ENCODE assay signal across 8 cellular contexts in the genomic region with DNA sequence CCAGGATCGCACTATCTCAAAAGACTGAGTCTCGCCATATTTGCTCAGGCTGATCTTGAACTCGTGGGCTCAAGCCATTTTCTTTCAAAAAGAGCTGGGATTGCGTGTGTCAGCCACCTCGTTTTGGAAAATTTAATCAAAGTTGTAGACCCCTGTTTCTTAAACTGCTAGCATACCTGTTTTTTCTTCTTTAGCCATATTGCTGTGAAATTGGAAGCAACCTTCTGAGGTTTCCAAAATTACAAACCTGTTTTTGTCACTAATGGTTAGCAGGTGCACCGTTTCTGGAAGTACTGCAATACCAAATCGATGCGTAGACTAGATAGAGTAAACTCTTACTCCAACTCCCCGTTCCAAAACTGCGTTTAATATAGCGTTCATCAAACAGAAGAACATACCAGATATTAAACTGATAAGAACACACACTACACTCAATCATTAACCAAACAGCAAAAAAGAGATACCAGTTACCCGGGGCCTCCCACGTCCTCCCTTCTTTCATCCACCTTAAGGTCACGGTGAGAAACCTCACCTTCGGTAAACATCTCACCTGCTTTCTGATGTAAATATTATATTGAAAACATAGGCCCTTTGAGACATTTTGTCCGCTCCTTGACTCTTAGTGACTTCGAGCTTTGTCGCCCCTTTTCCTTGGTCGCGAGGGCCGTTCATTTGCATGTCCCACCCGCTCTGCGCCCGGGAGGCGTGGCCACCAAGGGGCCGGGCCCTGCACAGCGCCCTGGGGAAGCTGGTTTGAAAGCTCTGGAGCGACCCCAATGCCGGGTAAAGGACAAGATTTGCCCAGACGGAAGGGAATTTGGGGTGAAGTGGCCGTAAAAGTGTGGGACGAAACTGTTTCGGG. TPM values are rescaled to one million over a fixed set of nuclear protein-coding genes. Genes with fewer than 3 reads are reported as not detected.
DNase-seq lines count a peak whose midpoint lies in the region; ATAC-seq and TF ChIP-seq lines count a peak whose summit lies in the region.

A gene (minus strand): TSS at position 462 of the 862 bp plus-strand sequence.

- ATAC-seq in GM21447 (IDR thresholded peaks at IDR 0.05; ENCODE audit: unreplicated experiment) (peak; percentile 86), Panc1 (peak; percentile 95)
- peak; percentile 82 for ATAC-seq in activated T-helper 17 cell treated with anti-CD3 and anti-CD28 coated beads, Interleukin-2, amount 50 U/mL, for 72 hours (replicated peaks)

- H3K4me1 ChIP-seq in Panc1 (ENCODE audit: control insufficient read depth, insufficient read depth, low read length): peaks cover 6% of the 10 kb centered on the region; the same call in 1 of the 2 replicates

- H3K36me3 ChIP-seq in Panc1 (ENCODE audit: control insufficient read depth, insufficient read depth, low read length): no peaks in the 10 kb centered on the region

- POLR2A ChIA-PET in Panc1 (lab: Charles Lee): interaction anchor here (0.6 to 2.0 kb wide), 2 partner anchors 38 to 61 kb away, joined by 5 to 9 read pairs; no protein-coding TSS in a partner anchor

- H3K9me3 Mint-ChIP-seq in activated T-helper 17 cell treated with anti-CD3 and anti-CD28 coated beads, Interleukin-2, amount 50 U/mL, for 72 hours: no peaks in the 10 kb centered on the region
- H3K9me3 Mint-ChIP-seq in nephron progenitor cell: no peaks in the 10 kb centered on the region
- H3K9me3 Mint-ChIP-seq in stimulated activated naive CD8-positive, alpha-beta T cell treated with anti-CD3 and anti-CD28 coated beads, Interleukin-15, Interleukin-2, amounts not matched to agents 100 ng/mL and 50 ng/mL, for 24 hours: peaks cover 7% of the 10 kb centered on the region

- intact Hi-C loops in Panc1 (cut with micrococcal nuclease; ENCODE audit: unreplicated experiment): no loop called here

- peaks cover 8% of the 10 kb centered on the region for H3K4me1 Mint-ChIP-seq in activated T-helper 17 cell treated with anti-CD3 and anti-CD28 coated beads, Interleukin-2, amount 50 U/mL, for 72 hours
- peaks cover 25% of the 10 kb centered on the region for H3K4me1 Mint-ChIP-seq in nephron progenitor cell
- H3K4me1 Mint-ChIP-seq in stimulated activated naive CD8-positive, alpha-beta T cell treated with anti-CD3 and anti-CD28 coated beads, Interleukin-15, Interleukin-2, amounts not matched to agents 100 ng/mL and 50 ng/mL, for 24 hours (ENCODE audit: low read depth): peaks cover 26% of the 10 kb centered on the region

- peaks cover 9% of the 10 kb centered on the region for H3K36me3 Mint-ChIP-seq in activated T-helper 17 cell treated with anti-CD3 and anti-CD28 coated beads, Interleukin-2, amount 50 U/mL, for 72 hours (ENCODE audit: low read depth)
- H3K36me3 Mint-ChIP-seq in nephron progenitor cell (ENCODE audit: low read depth): no peaks in the 10 kb centered on the region
- H3K36me3 Mint-ChIP-seq in stimulated activated naive CD8-positive, alpha-beta T cell treated with anti-CD3 and anti-CD28 coated beads, Interleukin-15, Interleukin-2, amounts not matched to agents 100 ng/mL and 50 ng/mL, for 24 hours (ENCODE audit: low read depth): no peaks in the 10 kb centered on the region

- H3K27ac Mint-ChIP-seq in activated T-helper 17 cell treated with anti-CD3 and anti-CD28 coated beads, Interleukin-2, amount 50 U/mL, for 72 hours: peak within 1 kb of the TSS; percentile 100
- H3K27ac Mint-ChIP-seq in nephron progenitor cell: peak within 1 kb of the TSS; percentile 100
- H3K27ac Mint-ChIP-seq in stimulated activated naive CD8-positive, alpha-beta T cell treated with anti-CD3 and anti-CD28 coated beads, Interleukin-15, Interleukin-2, amounts not matched to agents 100 ng/mL and 50 ng/mL, for 24 hours: peak within 1 kb of the TSS; percentile 100

- H3K27me3 ChIP-seq in Panc1 (ENCODE audit: control insufficient read depth, insufficient read depth, low read length): no peaks in the 10 kb centered on the region

- H3K4me3 ChIP-seq in Panc1 (ENCODE audit: low read depth in 2 of 2, low read length in 2 of 2) (peak within 1 kb of the TSS; percentile 73 to 98), fibroblast of villous mesenchyme (ENCODE audit: low read depth, low read length) (peak within 1 kb of the TSS; percentile 72)

- BruUV-seq in Panc1 (replicated peaks; lab: Mats Ljungman, UMichigan): TSS peak; percentile 100

- TF ChIP-seq CTCF in Panc1 (IDR thresholded peaks at IDR 0.05) (no peak), fibroblast of villous mesenchyme (IDR thresholded peaks at IDR 0.05; ENCODE audit: insufficient read depth, low read depth, low read length) (no peak), nephron progenitor cell (IDR thresholded peaks at IDR 0.05) (no peak)

- in situ Hi-C loops in Caki2 (cut with HindIII; ENCODE audit: low pct_unique_long_range_greater_than_20kb, low sequenced_read_pairs) (no loop called here), Panc1 (cut with HindIII; ENCODE audit: low pct_unique_long_range_greater_than_20kb, low sequenced_read_pairs) (no loop called here)

- DNase-seq in Caki2 (ENCODE audit: low read depth) (peak; percentile 96), HuH-7 (ENCODE audit: low spot score) (peak; percentile 56), Panc1 (ENCODE audit: low read depth, low spot score) (peak; percentile 92), fibroblast of villous mesenchyme (ENCODE audit: low read depth) (peak; percentile 91), nephron progenitor cell (peak; percentile 82)

- H3K27me3 Mint-ChIP-seq in activated T-helper 17 cell treated with anti-CD3 and anti-CD28 coated beads, Interleukin-2, amount 50 U/mL, for 72 hours: no peaks in the 10 kb centered on the region
- H3K27me3 Mint-ChIP-seq in nephron progenitor cell (ENCODE audit: low read depth, poor library complexity): peaks cover 18% of the 10 kb centered on the region
- no peaks in the 10 kb centered on the region for H3K27me3 Mint-ChIP-seq in stimulated activated naive CD8-positive, alpha-beta T cell treated with anti-CD3 and anti-CD28 coated beads, Interleukin-15, Interleukin-2, amounts not matched to agents 100 ng/mL and 50 ng/mL, for 24 hours

- H3K9me3 ChIP-seq in Panc1 (ENCODE audit: control insufficient read depth, insufficient read depth, low read depth, low read length): no peaks in the 10 kb centered on the region

- peak within 1 kb of the TSS; percentile 96 for H3K4me3 Mint-ChIP-seq in activated T-helper 17 cell treated with anti-CD3 and anti-CD28 coated beads, Interleukin-2, amount 50 U/mL, for 72 hours
- H3K4me3 Mint-ChIP-seq in nephron progenitor cell: peak within 1 kb of the TSS; percentile 95
- peak within 1 kb of the TSS; percentile 97 for H3K4me3 Mint-ChIP-seq in stimulated activated naive CD8-positive, alpha-beta T cell treated with anti-CD3 and anti-CD28 coated beads, Interleukin-15, Interleukin-2, amounts not matched to agents 100 ng/mL and 50 ng/mL, for 24 hours

- peak within 1 kb of the TSS; percentile 98 for H3K27ac ChIP-seq in Panc1 (ENCODE audit: low read length)

- CTCF ChIA-PET in Panc1 (lab: Charles Lee): no interaction called here

RNA-seq across cellular contexts. Expression of the gene that starts here (rescaled TPM):
- total RNA-seq in Caki2 (2014; rRNA removed; shearing (Covaris generic); ENCODE audit: low replicate concordance): not detected in 2 replicates
- total RNA-seq in Panc1 (2021; ENCODE audit: unreplicated experiment) (14.0 TPM), fibroblast of villous mesenchyme (under 0.01 TPM in 1 of 2 replicates, not detected in the other)
- not detected for polyA plus RNA-seq in Panc1 (2012; ENCODE audit: insufficient read length)
- 10 to 100 TPM; 10.2 to 46.5 TPM for total RNA-seq in activated T-helper 17 cell treated with anti-CD3 and anti-CD28 coated beads, Interleukin-2, amount 50 U/mL, for 72 hours

Comparison
In these comparisons a context has a peak if more than half of its experiments do, and no peak if none do; other contexts are left out.
1. Peak in every context shown above with its lines: DNase-seq, ATAC-seq, H3K4me3 ChIP-seq and H3K27ac ChIP-seq.
2. RNA of the gene that starts here (total RNA-seq): 10.2 to 46.5 TPM in activated T-helper 17 cell treated with anti-CD3 and anti-CD28 coated beads, Interleukin-2, amount 50 U/mL, for 72 hours and 14.0 TPM in Panc1 (single experiment); not detected in Caki2 and under 0.01 TPM in fibroblast of villous mesenchyme; every median in the first group is over 10 times any median in the second.
3. Peak in DNase-seq in Caki2; RNA of the gene not detected or under 1 TPM.
4. Peak in DNase-seq and H3K4me3 ChIP-seq in fibroblast of villous mesenchyme; RNA of the gene not detected or under 1 TPM.